Comparison of ENCODE assay signal across 30 cellular contexts in genomic region chr6:108247965-108248536, GRCh38. TPM values are rescaled to one million over a fixed set of nuclear protein-coding genes. Genes with fewer than 3 reads are reported as not detected.
A peak's percentile ranks its signal among the peaks of the same experiment; 100 is the strongest.
DNase-seq lines count a peak whose midpoint lies in the region; ATAC-seq and TF ChIP-seq lines count a peak whose summit lies in the region.
"Had no signal": no experiment of that assay in that cellular context is flagged by ENCODE, and none has a peak within 500 bp of the region (broad histone marks: within the 10 kb centered on the region; RNA-seq: fewer than 3 reads in every experiment).

No MANE protein-coding gene starts in this region.

- ATAC-seq in activated naive CD8-positive, alpha-beta T cell treated with anti-CD3 and anti-CD28 coated beads, Interleukin-2, amount 50 U/mL, for 24 hours = no peak
- peak; percentile 64 to 69 for ATAC-seq in stimulated activated naive B cell treated with anti-CD40 and anti-IgM and Interleukin-4, amounts not matched to agents 10 μg/mL and 1 μg/mL and 100 μg/mL, for 72 hours (replicated peaks)
- ATAC-seq in aorta (ENCODE audit: low FRiP score) = no peak
- ATAC-seq: activated CD4-positive, CD25-positive, alpha-beta regulatory T cell treated with anti-CD3 and anti-CD28 coated beads, Interleukin-2, amount 50 U/mL, for 24 hours; T-cell had no signal

- H3K27ac ChIP-seq in endodermal cell (ENCODE audit: low read depth, low read length) (no peak overlapping the region), aorta (ENCODE audit: low read depth in 1 of 2, low read length in 2 of 2) (no peak overlapping the region)
- H3K27ac ChIP-seq: right atrium auricular region, suprapubic skin had no signal

- H3K9me3 ChIP-seq in endodermal cell (ENCODE audit: control insufficient read depth, low read length) (no peaks in the 10 kb centered on the region), aorta (ENCODE audit: control insufficient read depth, low read length) (no peaks in the 10 kb centered on the region)
- H3K9me3 ChIP-seq: right atrium auricular region, suprapubic skin had no signal

- no peak for DNase-seq in activated naive CD8-positive, alpha-beta T cell treated with anti-CD3 and anti-CD28 coated beads, Interleukin-2, amount 50 U/mL, for 24 hours
- DNase-seq in SK-N-DZ (ENCODE audit: low spot score) (peak; percentile 87), endodermal cell (no peak), cerebellar nuclear complex (lab: John Stamatoyannopoulos, UW) (no peak), aorta (no peak), NCI-H1417 (lab: John Stamatoyannopoulos, UW) (no peak)
- DNase-seq in stimulated activated naive B cell treated with anti-CD40 and anti-IgM and Interleukin-4, amounts not matched to agents 10 μg/mL and 1 μg/mL and 100 μg/mL, for 72 hours = no peak
- DNase-seq: activated CD4-positive, alpha-beta T cell treated with anti-CD3 and anti-CD28 coated beads, Interleukin-2, amount 50 U/mL, for 4 hours; activated naive CD4-positive, alpha-beta T cell treated with anti-CD3 and anti-CD28 coated beads for 36 hours; amygdala; Calu3; CD4-positive, CD25-positive, alpha-beta regulatory T cell; DMS79 treated with DMSO at 0.1 percent for 48 hours; GDM1; HFFc6; IMR-90; mammary epithelial cell; NCI-H1092; NCI-H187 treated with DMSO at 0.1 percent for 48 hours; NCI-H2171; NCI-H524; NK-92 treated with Interleukin-12 subunit alpha and Interleukin-12 subunit beta, amount 100 ng/mL, for 24 hours; SIG-M5; stimulated activated naive CD4-positive, alpha-beta T cell treated with Interleukin-2 at 50 U/mL for 16 hours; T-cell had no signal

- no peak overlapping the region for H3K27ac Mint-ChIP-seq in activated naive CD8-positive, alpha-beta T cell
- no peak overlapping the region for H3K27ac Mint-ChIP-seq in activated naive CD8-positive, alpha-beta T cell treated with anti-CD3 and anti-CD28 coated beads, Interleukin-2, amount 50 U/mL, for 24 hours
- no peak overlapping the region for H3K27ac Mint-ChIP-seq in endodermal cell
- no peak overlapping the region for H3K27ac Mint-ChIP-seq in stimulated activated naive B cell treated with anti-CD40 and anti-IgM and Interleukin-4, amounts not matched to agents 10 μg/mL and 1 μg/mL and 100 μg/mL, for 72 hours
- H3K27ac Mint-ChIP-seq: activated naive CD4-positive, alpha-beta T cell treated with anti-CD3 and anti-CD28 coated beads for 36 hours; HFFc6; T-cell had no signal

- H3K4me3 Mint-ChIP-seq in activated naive CD8-positive, alpha-beta T cell = peak overlapping the region; percentile 2
- H3K4me3 Mint-ChIP-seq in activated naive CD8-positive, alpha-beta T cell treated with anti-CD3 and anti-CD28 coated beads, Interleukin-2, amount 50 U/mL, for 24 hours = no peak overlapping the region
- no peak overlapping the region for H3K4me3 Mint-ChIP-seq in endodermal cell
- no peak overlapping the region for H3K4me3 Mint-ChIP-seq in stimulated activated naive B cell treated with anti-CD40 and anti-IgM and Interleukin-4, amounts not matched to agents 10 μg/mL and 1 μg/mL and 100 μg/mL, for 72 hours
- H3K4me3 Mint-ChIP-seq: activated naive CD4-positive, alpha-beta T cell treated with anti-CD3 and anti-CD28 coated beads for 36 hours; HFFc6; T-cell had no signal

- H3K27me3 ChIP-seq in endodermal cell (ENCODE audit: control insufficient read depth, insufficient read depth, low read length, poor library complexity, severe bottlenecking) (no peaks in the 10 kb centered on the region), aorta (ENCODE audit: control insufficient read depth in 1 of 2, insufficient read depth in 2 of 2, low read length in 1 of 2) (no peaks in the 10 kb centered on the region)
- H3K27me3 ChIP-seq: right atrium auricular region, suprapubic skin had no signal

- H3K4me1 ChIP-seq in endodermal cell (ENCODE audit: control insufficient read depth, insufficient read depth, low read length) = no peaks in the 10 kb centered on the region
- H3K4me1 ChIP-seq in aorta (ENCODE audit: control insufficient read depth in 1 of 2, insufficient read depth in 2 of 2, low read length in 2 of 2) = peaks cover 0 to 2% of the 10 kb centered on the region in 2 donors
- H3K4me1 ChIP-seq: suprapubic skin had no signal

- H3K36me3 ChIP-seq in endodermal cell (ENCODE audit: control insufficient read depth, insufficient read depth, low read length) (peaks cover 7% of the 10 kb centered on the region), aorta (ENCODE audit: control insufficient read depth in 1 of 2, insufficient read depth in 2 of 2, low read length in 1 of 2) (peaks cover 0 to 2% of the 10 kb centered on the region in 2 donors)
- H3K36me3 ChIP-seq: right atrium auricular region, suprapubic skin had no signal

- no peak overlapping the region for H3K9ac ChIP-seq in endodermal cell (ENCODE audit: extremely low read depth, low read length, poor library complexity, severe bottlenecking)

- H3K27me3 Mint-ChIP-seq in activated naive CD8-positive, alpha-beta T cell = no peaks in the 10 kb centered on the region
- H3K27me3 Mint-ChIP-seq in activated naive CD8-positive, alpha-beta T cell treated with anti-CD3 and anti-CD28 coated beads, Interleukin-2, amount 50 U/mL, for 24 hours = no peaks in the 10 kb centered on the region
- peaks cover 5% of the 10 kb centered on the region for H3K27me3 Mint-ChIP-seq in endodermal cell (ENCODE audit: insufficient read depth)
- no peaks in the 10 kb centered on the region for H3K27me3 Mint-ChIP-seq in stimulated activated naive B cell treated with anti-CD40 and anti-IgM and Interleukin-4, amounts not matched to agents 10 μg/mL and 1 μg/mL and 100 μg/mL, for 72 hours
- H3K27me3 Mint-ChIP-seq: CD4-positive, CD25-positive, alpha-beta regulatory T cell; T-cell had no signal

- no peaks in the 10 kb centered on the region for H3K9me3 Mint-ChIP-seq in activated naive CD8-positive, alpha-beta T cell (ENCODE audit: low read depth)
- no peaks in the 10 kb centered on the region for H3K9me3 Mint-ChIP-seq in activated naive CD8-positive, alpha-beta T cell treated with anti-CD3 and anti-CD28 coated beads, Interleukin-2, amount 50 U/mL, for 24 hours
- H3K9me3 Mint-ChIP-seq in endodermal cell = peaks cover 5% of the 10 kb centered on the region
- peaks cover 0 to 1% of the 10 kb centered on the region in 2 donors for H3K9me3 Mint-ChIP-seq in stimulated activated naive B cell treated with anti-CD40 and anti-IgM and Interleukin-4, amounts not matched to agents 10 μg/mL and 1 μg/mL and 100 μg/mL, for 72 hours

- H3K36me3 Mint-ChIP-seq in activated naive CD8-positive, alpha-beta T cell = peaks cover 19% of the 10 kb centered on the region
- peaks cover 39% of the 10 kb centered on the region for H3K36me3 Mint-ChIP-seq in activated naive CD8-positive, alpha-beta T cell treated with anti-CD3 and anti-CD28 coated beads, Interleukin-2, amount 50 U/mL, for 24 hours (ENCODE audit: low read depth)
- peaks cover 22% of the 10 kb centered on the region for H3K36me3 Mint-ChIP-seq in endodermal cell (ENCODE audit: low read depth)
- peaks cover 36 to 52% of the 10 kb centered on the region in 2 donors for H3K36me3 Mint-ChIP-seq in stimulated activated naive B cell treated with anti-CD40 and anti-IgM and Interleukin-4, amounts not matched to agents 10 μg/mL and 1 μg/mL and 100 μg/mL, for 72 hours

- 86% methylated on average over 1 of the region's 1 CpG; no CpG with 5 or more reads in 1 of the 2 experiments for WGBS in endodermal cell (ENCODE audit: insufficient coverage in 1 of 2, insufficient read length in 1 of 2), 2 experiments
- 83 to 89% methylated on average over 1 of the region's 1 CpG for WGBS in aorta, 2 donors

- H3K4me1 Mint-ChIP-seq in activated naive CD8-positive, alpha-beta T cell (ENCODE audit: low read depth) = peaks cover 47% of the 10 kb centered on the region
- H3K4me1 Mint-ChIP-seq in activated naive CD8-positive, alpha-beta T cell treated with anti-CD3 and anti-CD28 coated beads, Interleukin-2, amount 50 U/mL, for 24 hours = peaks cover 41% of the 10 kb centered on the region
- H3K4me1 Mint-ChIP-seq in endodermal cell = peaks cover 6% of the 10 kb centered on the region
- H3K4me1 Mint-ChIP-seq in stimulated activated naive B cell treated with anti-CD40 and anti-IgM and Interleukin-4, amounts not matched to agents 10 μg/mL and 1 μg/mL and 100 μg/mL, for 72 hours = peaks cover 22 to 61% of the 10 kb centered on the region in 2 donors

- intact Hi-C loops in aorta (cut with DNase I) = no loop called here

- TF ChIP-seq CTCF in endodermal cell (conservative IDR thresholded peaks at IDR 0.05) = peak; percentile 40

- H3K4me3 ChIP-seq in endodermal cell (ENCODE audit: low read length) (no peak overlapping the region), aorta (ENCODE audit: low read length in 2 of 2) (no peak overlapping the region)
- H3K4me3 ChIP-seq: right atrium auricular region, smooth muscle cell, suprapubic skin had no signal

RNA-seq across cellular contexts. Expression of gene SNX3, which starts 12.8 kb away (rescaled TPM):
- 94.3 and 112 TPM in 2 replicates for polyA plus RNA-seq in SK-N-DZ (2014; cell fraction: cytosol; rRNA removed)
- polyA plus RNA-seq in SK-N-DZ (2014; cell fraction: nucleus; rRNA removed) = 50.7 and 52.7 TPM in 2 replicates
- 10 to 100 TPM; 79.2 TPM for total RNA-seq in endodermal cell
- 98.8 TPM for polyA plus RNA-seq in endodermal cell (2013, experiment 1 of 2)
- 105 TPM for polyA plus RNA-seq in endodermal cell (2013, experiment 2 of 2)
- 100 to 1,000 TPM; 148 to 156 TPM for total RNA-seq in aorta
- 100 to 1,000 TPM; 224 to 328 TPM for polyA plus RNA-seq in aorta

RNA-seq across cellular contexts. Expression of gene AFG1L, which starts 46.8 kb away (rescaled TPM):
- polyA plus RNA-seq in SK-N-DZ (2014; cell fraction: cytosol; rRNA removed) = 3.3 and 4.0 TPM in 2 replicates
- polyA plus RNA-seq in SK-N-DZ (2014; cell fraction: nucleus; rRNA removed) = 6.7 and 12.5 TPM in 2 replicates
- total RNA-seq in endodermal cell (10 to 100 TPM; 10.5 to 11.1 TPM), aorta (1 to 10 TPM; 5.1 to 5.7 TPM)
- polyA plus RNA-seq in endodermal cell (2013, experiment 1 of 2) = 4.3 TPM
- polyA plus RNA-seq in endodermal cell (2013, experiment 2 of 2) = 5.6 TPM
- polyA plus RNA-seq in aorta = 1 to 10 TPM in 1 of 2 donors, under 1 TPM in 1; 0.95 to 9.8 TPM

Comparison
In these comparisons a context has a peak if more than half of its experiments do, and no peak if none do; other contexts are left out.
1. ATAC-seq: peak in stimulated activated naive B cell treated with anti-CD40 and anti-IgM and Interleukin-4, amounts not matched to agents 10 μg/mL and 1 μg/mL and 100 μg/mL, for 72 hours (2 of 2); none in activated naive CD8-positive, alpha-beta T cell treated with anti-CD3 and anti-CD28 coated beads, Interleukin-2, amount 50 U/mL, for 24 hours (single experiment) and aorta (single experiment).